14 cellular contexts compared by ENCODE assay signal in the genomic region with DNA sequence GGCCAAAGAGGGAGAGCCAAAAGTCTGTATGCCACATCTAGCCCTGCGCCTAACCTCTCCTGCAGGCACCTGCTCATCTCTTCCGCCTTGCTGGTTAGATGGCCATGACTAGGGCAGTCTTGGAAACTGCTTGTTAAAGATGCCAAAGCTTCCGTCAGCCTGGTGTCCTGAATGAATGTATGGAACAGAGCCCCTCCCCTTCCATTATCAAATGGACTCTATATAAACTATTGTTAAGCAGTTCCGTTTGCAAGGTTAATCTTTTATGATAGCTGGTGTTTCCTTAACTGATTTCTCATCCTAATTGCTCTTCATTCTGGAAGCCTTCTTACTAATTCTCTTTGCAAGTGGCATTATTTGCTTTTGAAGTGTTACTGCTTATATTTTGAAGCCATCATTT.
A peak's percentile ranks its signal among the peaks of the same experiment; 100 is the strongest.
DNase-seq lines count a peak whose midpoint lies in the region; ATAC-seq, FAIRE-seq and TF ChIP-seq lines count a peak whose summit lies in the region.
"Had no signal": no experiment of that assay in that cellular context is flagged by ENCODE, and none has a peak within 500 bp of the region (broad histone marks: within the 10 kb centered on the region; RNA-seq: fewer than 3 reads in every experiment).

No MANE protein-coding gene starts in this region.

- no peak for TF ChIP-seq POLR2A in NB4 (IDR thresholded peaks at IDR 0.05; ENCODE audit: extremely low read depth, insufficient read length)

- DNase-seq in GF-D8 (lab: John Stamatoyannopoulos, UW) (peak; percentile 60), NB4 (ENCODE audit: low read depth) (peak; percentile 39), small intestine (peak; percentile 53), HuH-7.5 (ENCODE audit: low spot score) (no peak), cerebellum (ENCODE audit: low spot score) (no peak)
- DNase-seq: CD4-positive, alpha-beta T cell; NCI-H1105 treated with DMSO at 0.1 percent for 48 hours had no signal

- peaks cover 69% of the 10 kb centered on the region for H3K36me3 Mint-ChIP-seq in dendritic cell treated with granulocyte-macrophage colony-stimulating factor and Interleukin-4, amounts not matched to agents 40 ng/mL and 50 ng/mL, for 4 days (ENCODE audit: low read depth)

- 63 to 79% (median 74%) methylated on average over 4 of the region's 4 CpGs for WGBS in small intestine, 3 donors

- H3K36me3 ChIP-seq in small intestine (ENCODE audit: control insufficient read depth in 2 of 2, insufficient read depth in 2 of 2, low read length in 2 of 2): no peaks in the 10 kb centered on the region

- peaks cover 22% of the 10 kb centered on the region for H3K4me1 Mint-ChIP-seq in dendritic cell treated with granulocyte-macrophage colony-stimulating factor and Interleukin-4, amounts not matched to agents 40 ng/mL and 50 ng/mL, for 4 days (ENCODE audit: low read depth)
- H3K4me1 Mint-ChIP-seq: WTC11 had no signal

- H3K4me3 ChIP-seq in NB4 (ENCODE audit: low read depth, low read length) (no peak overlapping the region), small intestine (ENCODE audit: low read depth in 1 of 2, low read length in 2 of 2) (no peak overlapping the region)
- H3K4me3 ChIP-seq: coronary artery, tibial nerve had no signal

- intact Hi-C loops in dendritic cell treated with granulocyte-macrophage colony-stimulating factor and Interleukin-4, amounts not matched to agents 40 ng/mL and 50 ng/mL, for 4 days (cut with micrococcal nuclease): no loop called here

- no peaks in the 10 kb centered on the region for H3K9me3 ChIP-seq in small intestine (ENCODE audit: control insufficient read depth, low read depth)
- H3K9me3 ChIP-seq: tibial nerve had no signal

- peak overlapping the region in 1 of 2 donors; percentile 33 for H3K27ac ChIP-seq in small intestine (ENCODE audit: low read depth in 1 of 2, low read length in 1 of 2)
- H3K27ac ChIP-seq: coronary artery, tibial nerve had no signal

- no peaks in the 10 kb centered on the region for H3K27me3 ChIP-seq in small intestine (ENCODE audit: control insufficient read depth in 2 of 2, insufficient read depth in 2 of 2, low read length in 2 of 2)
- H3K27me3 ChIP-seq: tibial nerve had no signal

- H3K4me1 ChIP-seq in small intestine (ENCODE audit: control insufficient read depth in 2 of 2, insufficient read depth in 1 of 2, low read depth in 1 of 2, low read length in 1 of 2): peaks cover 0 to 2% of the 10 kb centered on the region in 2 donors
- H3K4me1 ChIP-seq: tibial nerve had no signal

- H3K27ac Mint-ChIP-seq in dendritic cell treated with granulocyte-macrophage colony-stimulating factor and Interleukin-4, amounts not matched to agents 40 ng/mL and 50 ng/mL, for 4 days: peak overlapping the region; percentile 67
- H3K27ac Mint-ChIP-seq: activated naive CD8-positive, alpha-beta T cell treated with anti-CD3 and anti-CD28 coated beads, Interleukin-2, amount 50 U/mL, for 24 hours; CD4-positive, alpha-beta T cell; WTC11 had no signal

- no peak for TF ChIP-seq CTCF in NB4 (IDR thresholded peaks at IDR 0.05; ENCODE audit: low read depth, low read length)

- no peak overlapping the region for H3K4me3 Mint-ChIP-seq in dendritic cell treated with granulocyte-macrophage colony-stimulating factor and Interleukin-4, amounts not matched to agents 40 ng/mL and 50 ng/mL, for 4 days
- H3K4me3 Mint-ChIP-seq: activated naive CD8-positive, alpha-beta T cell treated with anti-CD3 and anti-CD28 coated beads, Interleukin-2, amount 50 U/mL, for 24 hours; CD4-positive, alpha-beta T cell; WTC11 had no signal

- ATAC-seq in GM18519 (IDR thresholded peaks at IDR 0.05; ENCODE audit: low FRiP score, unreplicated experiment) (no peak), GM19455 (IDR thresholded peaks at IDR 0.05; ENCODE audit: unreplicated experiment) (no peak)
- ATAC-seq: WTC11 had no signal

- no peak for FAIRE-seq in small intestine (lab: Jason Lieb, UNC)

- no peaks in the 10 kb centered on the region for H3K9me3 Mint-ChIP-seq in dendritic cell treated with granulocyte-macrophage colony-stimulating factor and Interleukin-4, amounts not matched to agents 40 ng/mL and 50 ng/mL, for 4 days
- H3K9me3 Mint-ChIP-seq: activated naive CD8-positive, alpha-beta T cell treated with anti-CD3 and anti-CD28 coated beads, Interleukin-2, amount 50 U/mL, for 24 hours; CD4-positive, alpha-beta T cell; WTC11 had no signal

- no peaks in the 10 kb centered on the region for H3K27me3 Mint-ChIP-seq in dendritic cell treated with granulocyte-macrophage colony-stimulating factor and Interleukin-4, amounts not matched to agents 40 ng/mL and 50 ng/mL, for 4 days
- H3K27me3 Mint-ChIP-seq: activated naive CD8-positive, alpha-beta T cell treated with anti-CD3 and anti-CD28 coated beads, Interleukin-2, amount 50 U/mL, for 24 hours; CD4-positive, alpha-beta T cell had no signal

Comparison
In these comparisons a context has a peak if more than half of its experiments do, and no peak if none do; other contexts are left out.
1. DNase-seq: peak in GF-D8 (single experiment), NB4 (single experiment) and small intestine (single experiment); none in HuH-7.5 (single experiment) and cerebellum (single experiment).